14 cellular contexts compared by ENCODE assay signal in the genomic region with DNA sequence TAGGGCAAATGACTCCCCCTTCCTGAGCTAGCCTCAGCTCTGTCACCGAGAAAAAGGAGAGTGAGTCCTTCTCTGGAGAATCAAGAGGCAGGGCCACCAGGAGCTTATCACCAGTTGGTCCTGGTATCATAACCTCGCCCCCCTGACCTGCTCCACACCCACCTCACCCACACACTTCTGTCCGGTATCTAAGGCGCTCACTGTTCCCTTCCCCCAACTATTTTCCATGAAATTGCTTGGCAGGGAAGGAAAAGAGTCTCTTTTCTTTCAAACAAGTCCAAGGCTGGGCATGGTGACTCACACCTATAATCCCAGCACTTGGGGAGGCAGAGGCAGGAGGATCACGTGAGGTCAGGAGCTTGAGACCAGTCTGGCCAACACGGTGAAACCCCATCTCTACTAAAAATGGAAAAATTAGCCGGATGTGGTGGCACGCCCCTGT.
DNase-seq lines count a peak whose midpoint lies in the region; ATAC-seq and TF ChIP-seq lines count a peak whose summit lies in the region.
"Had no signal": no experiment of that assay in that cellular context is flagged by ENCODE, and none has a peak within 500 bp of the region (broad histone marks: within the 10 kb centered on the region; RNA-seq: fewer than 3 reads in every experiment).

No MANE protein-coding gene starts in this region.

- DNase-seq in Caki2 (ENCODE audit: low read depth) (peak; percentile 65), NCI-H226 (peak; percentile 76), dorsolateral prefrontal cortex (no peak), retinal pigment epithelial cell (ENCODE audit: low read depth) (peak; percentile 81), anterior cingulate cortex (lab: John Stamatoyannopoulos, UW) (no peak), left lobe of liver (ENCODE audit: low spot score) (no peak)
- DNase-seq in stimulated activated CD4-positive, alpha-beta T cell treated with anti-CD3 and anti-CD28 coated beads, Interleukin-1b, Interleukin-23, amount 100 ng/mL, for 48 hours = no peak
- DNase-seq: activated CD8-positive, alpha-beta memory T cell treated with anti-CD3 and anti-CD28 coated beads, Interleukin-2, amount 10 ng/mL, durations not matched to agents 7 days and 5 days; CD4-positive, alpha-beta T cell; cerebellar nuclear complex; heart right ventricle; NCI-H1694 had no signal

- in situ Hi-C loops in Caki2 (cut with HindIII; ENCODE audit: low pct_unique_long_range_greater_than_20kb, low sequenced_read_pairs) = loop anchor here (10.0 kb wide), 1 partner anchor 56 kb away; no protein-coding TSS in a partner anchor

- no peak for TF ChIP-seq CTCF in dorsolateral prefrontal cortex (IDR thresholded peaks at IDR 0.05 in 54 of 56, conservative IDR thresholded peaks at IDR 0.05 in 2 of 56; ENCODE audit: low read depth in 1 of 56, partially characterized antibody in 56 of 56)
- no peak for TF ChIP-seq CTCF in retinal pigment epithelial cell (conservative IDR thresholded peaks at IDR 0.05; ENCODE audit: low read depth, low read length)

- ATAC-seq in left lobe of liver (no peak), GM19397 (IDR thresholded peaks at IDR 0.05; ENCODE audit: unreplicated experiment) (no peak)
- ATAC-seq: activated CD8-positive, alpha-beta memory T cell treated with anti-CD3 and anti-CD28 coated beads, Interleukin-2, amount 10 ng/mL, durations not matched to agents 7 days and 5 days had no signal

- H3K4me3 ChIP-seq in dorsolateral prefrontal cortex (no peak overlapping the region), retinal pigment epithelial cell (ENCODE audit: low read length) (no peak overlapping the region)
- H3K4me3 ChIP-seq: heart right ventricle had no signal

- H3K27me3 ChIP-seq in dorsolateral prefrontal cortex = no peaks in the 10 kb centered on the region
- H3K27me3 ChIP-seq: heart right ventricle had no signal

- H3K27ac ChIP-seq in dorsolateral prefrontal cortex = peak overlapping the region in 53 of 59 donors; percentile 1 to 91 (median 78)
- H3K27ac ChIP-seq: HL-60 had no signal

- intact Hi-C loops in dorsolateral prefrontal cortex (cut with DNase I) = loop anchor here (5.0 to 10.0 kb wide), 2 partner anchors 38 to 76 kb away; partner anchors contain the start of gene ZMYND8 (in 1 of the 2)

Comparison
In these comparisons a context has a peak if more than half of its experiments do, and no peak if none do; other contexts are left out.
1. DNase-seq: peak in Caki2 (single experiment), NCI-H226 (single experiment) and retinal pigment epithelial cell (single experiment); none in dorsolateral prefrontal cortex (0 of 10), anterior cingulate cortex (0 of 58), left lobe of liver (single experiment) and stimulated activated CD4-positive, alpha-beta T cell treated with anti-CD3 and anti-CD28 coated beads, Interleukin-1b, Interleukin-23, amount 100 ng/mL, for 48 hours (single experiment).